1 cellular context compared by ENCODE assay signal in the genomic region with DNA sequence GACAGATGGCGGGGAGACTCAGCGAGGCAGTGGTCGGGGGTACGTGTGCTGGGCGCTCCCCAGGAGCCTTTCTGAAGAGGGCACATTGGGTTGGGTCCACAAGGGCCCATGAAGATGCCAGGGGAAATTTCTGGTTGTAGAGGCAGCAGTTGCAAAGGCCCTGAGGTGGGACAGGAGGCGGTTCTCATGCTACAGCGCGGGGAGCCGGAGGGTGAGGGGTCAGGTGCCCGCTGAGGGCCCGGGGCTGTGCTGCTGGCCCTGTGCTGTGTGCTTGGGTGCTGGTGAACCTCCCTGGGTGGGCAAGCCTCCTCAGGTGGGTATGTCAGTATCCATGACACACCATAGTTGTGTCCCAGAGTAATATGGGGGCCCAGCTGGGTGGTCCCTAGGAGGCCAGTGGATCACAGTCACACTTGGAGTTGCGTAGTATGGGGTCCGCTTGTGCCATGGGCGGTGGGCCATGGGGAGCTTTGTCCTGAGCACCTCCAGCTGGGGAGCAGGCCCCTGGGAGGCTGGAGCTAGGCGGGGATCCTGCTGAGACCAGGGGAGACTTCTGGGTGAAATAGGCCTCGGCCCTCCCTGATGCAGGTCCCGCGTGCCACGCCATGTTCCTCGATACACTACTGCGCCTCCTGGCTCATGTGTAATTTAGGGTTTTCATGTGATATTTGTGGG.
TF ChIP-seq lines count a peak whose summit lies in the region.

No MANE protein-coding gene starts in this region.

TF ChIP-seq in K562, 482 proteins besides CTCF, POLR2A, EP300 and RAD21:
- TF ChIP-seq ZC3H8 (IDR thresholded peaks at IDR 0.05) (no peak), POLR2G (IDR thresholded peaks at IDR 0.05; ENCODE audit: low read depth, low read length) (0 out of 2 replicates have a peak, but pooled peaks have one; percentile 14)
